In genomic region chr4:145276044-145276443, GRCh38 we compare ENCODE assay signal across 17 cellular contexts.
A peak's percentile ranks its signal among the peaks of the same experiment; 100 is the strongest.
DNase-seq lines count a peak whose midpoint lies in the region; ATAC-seq, FAIRE-seq and TF ChIP-seq lines count a peak whose summit lies in the region.
"Had no signal": no experiment of that assay in that cellular context is flagged by ENCODE, and none has a peak within 500 bp of the region (broad histone marks: within the 10 kb centered on the region; RNA-seq: fewer than 3 reads in every experiment).

No MANE protein-coding gene starts in this region.

- H3K9ac ChIP-seq in K562 (ENCODE audit: insufficient read depth in 1 of 2, low read depth in 2 of 2, low read length in 2 of 2) (no peak overlapping the region), endodermal cell (ENCODE audit: extremely low read depth, low read length, poor library complexity, severe bottlenecking) (no peak overlapping the region)
- H3K9ac ChIP-seq: BLaER1 treated with 17β-estradiol and CSF1 and Interleukin-3, amounts not matched to agents 10 nM and 100 nM had no signal

- H3K9me1 ChIP-seq in K562 (ENCODE audit: control insufficient read depth, insufficient read depth, low read length), result no peaks in the 10 kb centered on the region

- H3K27ac Mint-ChIP-seq in mesothelial cell of epicardium (peak overlapping the region; percentile 11), endodermal cell (no peak overlapping the region)
- H3K27ac Mint-ChIP-seq: CD4-positive, CD25-positive, alpha-beta regulatory T cell; GM23338; H9 had no signal

- H3K9me3 Mint-ChIP-seq in mesothelial cell of epicardium (peaks cover 12% of the 10 kb centered on the region), endodermal cell (peaks cover 1% of the 10 kb centered on the region)
- H3K9me3 Mint-ChIP-seq: GM23338, H9 had no signal

- H3K36me3 ChIP-seq in heart left ventricle, result no peaks in the 10 kb centered on the region
- no peaks in the 10 kb centered on the region for H3K36me3 ChIP-seq in K562 (ENCODE audit: control insufficient read depth, insufficient read depth, low read length)
- H3K36me3 ChIP-seq in endodermal cell (ENCODE audit: control insufficient read depth, insufficient read depth, low read length), result no peaks in the 10 kb centered on the region
- H3K36me3 ChIP-seq: BLaER1 treated with 17β-estradiol and CSF1 and Interleukin-3, amounts not matched to agents 10 nM and 100 nM had no signal

- ATAC-seq in left ventricle myocardium superior, result peak; percentile 32
- ATAC-seq in heart left ventricle, result no peak
- ATAC-seq in K562, result no peak
- no peak for ATAC-seq in HG02678 (IDR thresholded peaks at IDR 0.05; ENCODE audit: unreplicated experiment)
- ATAC-seq: GM23338 had no signal

- H3K9me3 ChIP-seq in heart left ventricle, result peaks cover 0 to 11% (median 0%) of the 10 kb centered on the region in 12 donors
- no peaks in the 10 kb centered on the region for H3K9me3 ChIP-seq in K562 (replicated peaks; ENCODE audit: control insufficient read depth, insufficient read depth, low read depth, low read length)
- H3K9me3 ChIP-seq in endodermal cell (ENCODE audit: control insufficient read depth, low read length), result no peaks in the 10 kb centered on the region

- TF ChIP-seq CTCF in heart left ventricle (IDR thresholded peaks at IDR 0.05) (no peak), K562 (IDR thresholded peaks at IDR 0.05 in 2 of 3, conservative IDR thresholded peaks at IDR 0.05 in 1 of 3; ENCODE audit: insufficient read depth in 2 of 3, low read depth in 1 of 3, low read length in 3 of 3) (no peak), mesothelial cell of epicardium (IDR thresholded peaks at IDR 0.05; ENCODE audit: unreplicated experiment) (no peak), endodermal cell (conservative IDR thresholded peaks at IDR 0.05) (no peak)

- H3K36me3 Mint-ChIP-seq in mesothelial cell of epicardium, result peaks cover 4% of the 10 kb centered on the region
- no peaks in the 10 kb centered on the region for H3K36me3 Mint-ChIP-seq in endodermal cell (ENCODE audit: low read depth)
- H3K36me3 Mint-ChIP-seq: CD4-positive, CD25-positive, alpha-beta regulatory T cell had no signal

- H4K20me1 ChIP-seq in K562 (replicated peaks; ENCODE audit: control insufficient read depth, insufficient read depth, low read length), result no peaks in the 10 kb centered on the region
- H4K20me1 ChIP-seq: BLaER1 treated with 17β-estradiol and CSF1 and Interleukin-3, amounts not matched to agents 10 nM and 100 nM had no signal

- H3K27me3 Mint-ChIP-seq in mesothelial cell of epicardium (ENCODE audit: low read depth), result no peaks in the 10 kb centered on the region
- H3K27me3 Mint-ChIP-seq in endodermal cell (ENCODE audit: insufficient read depth), result no peaks in the 10 kb centered on the region
- H3K27me3 Mint-ChIP-seq: CD4-positive, CD25-positive, alpha-beta regulatory T cell had no signal

- no peaks in the 10 kb centered on the region for H3K79me2 ChIP-seq in K562 (ENCODE audit: control insufficient read depth, insufficient read depth, low read length)

- H3K4me2 ChIP-seq in K562 (ENCODE audit: insufficient read depth, low read length), result no peak overlapping the region
- H3K4me2 ChIP-seq: BLaER1 treated with 17β-estradiol and CSF1 and Interleukin-3, amounts not matched to agents 10 nM and 100 nM; GM23338 had no signal

- no peak for TF ChIP-seq RAD21 in K562 (CRISPR knock-in tag; conservative IDR thresholded peaks at IDR 0.05 in 1 of 2, IDR thresholded peaks at IDR 0.05 in 1 of 2)

- H2AFZ ChIP-seq in K562 (ENCODE audit: low read depth, low read length), result peak overlapping the region; percentile 25; the same call in 1 of the 2 replicates
- H2AFZ ChIP-seq: GM23338 had no signal

- no peak for FAIRE-seq in K562 (lab: Jason Lieb, UNC)
- FAIRE-seq: GM12891 had no signal

- CTCF ChIA-PET in K562 (lab: Yijun Ruan, JAX; ENCODE audit: low intra/inter-chr PET ratio), result no interaction called here

- TF ChIP-seq EP300 in K562 (IDR thresholded peaks at IDR 0.05; ENCODE audit: low read length), result no peak

- H3K27ac ChIP-seq in heart left ventricle, result no peak overlapping the region
- no peak overlapping the region for H3K27ac ChIP-seq in K562 (ENCODE audit: extremely low read depth, low read depth, low read length)
- H3K27ac ChIP-seq in endodermal cell (ENCODE audit: low read depth, low read length), result no peak overlapping the region
- H3K27ac ChIP-seq: BLaER1 treated with 17β-estradiol and CSF1 and Interleukin-3, amounts not matched to agents 10 nM and 100 nM; HL-60 had no signal

- DNase-seq in left ventricle myocardium superior (peak; percentile 20), heart left ventricle (no peak), K562 (ENCODE audit: extremely low read depth in 1 of 4, low spot score in 3 of 4) (no peak), mesothelial cell of epicardium (ENCODE audit: low spot score in 2 of 2, unreplicated experiment in 2 of 2) (no peak), endodermal cell (no peak), NCI-H2029 treated with DMSO at 0.1 percent for 48 hours (lab: John Stamatoyannopoulos, UW) (no peak)
- DNase-seq: 8988T; ACHN; CD4-positive, CD25-positive, alpha-beta regulatory T cell; DMS79; H9; KG1 had no signal

- peaks cover 0 to 28% (median 17%) of the 10 kb centered on the region in 12 donors for H3K4me1 ChIP-seq in heart left ventricle
- peaks cover 0 to 22% of the 10 kb centered on the region in 2 experiments; a peak in 2 of 5 replicates for H3K4me1 ChIP-seq in K562 (replicated peaks in 1 of 2; ENCODE audit: control insufficient read depth in 2 of 2, insufficient read depth in 2 of 2, low read length in 2 of 2)
- no peaks in the 10 kb centered on the region for H3K4me1 ChIP-seq in endodermal cell (ENCODE audit: control insufficient read depth, insufficient read depth, low read length)

- peaks cover 15% of the 10 kb centered on the region for H3K4me1 Mint-ChIP-seq in mesothelial cell of epicardium
- H3K4me1 Mint-ChIP-seq in endodermal cell, result peaks cover 3% of the 10 kb centered on the region
- H3K4me1 Mint-ChIP-seq: CD4-positive, CD25-positive, alpha-beta regulatory T cell; GM23338 had no signal

- 69 to 86% (median 76%) methylated on average over 4 of the region's 4 CpGs for WGBS in heart left ventricle, 4 donors
- WGBS in K562 (ENCODE audit: insufficient coverage, low coverage, missing lambda C conversion rate), result 4% methylated on average over 4 of the region's 4 CpGs
- 67 to 79% methylated on average over 2 to 4 of the region's 4 CpGs for WGBS in endodermal cell (ENCODE audit: insufficient coverage in 1 of 2, insufficient read length in 1 of 2), 2 experiments

- H3K4me3 Mint-ChIP-seq in mesothelial cell of epicardium, result no peak overlapping the region
- H3K4me3 Mint-ChIP-seq in endodermal cell, result no peak overlapping the region
- H3K4me3 Mint-ChIP-seq: CD4-positive, CD25-positive, alpha-beta regulatory T cell; GM23338; H9 had no signal

- H3K4me3 ChIP-seq in heart left ventricle (no peak overlapping the region), K562 (no peak overlapping the region), endodermal cell (ENCODE audit: low read length) (no peak overlapping the region)
- H3K4me3 ChIP-seq: BLaER1 treated with 17β-estradiol and CSF1 and Interleukin-3, amounts not matched to agents 10 nM and 100 nM; GM23338 had no signal

- no peaks in the 10 kb centered on the region for H3K27me3 ChIP-seq in heart left ventricle
- H3K27me3 ChIP-seq in K562 (ENCODE audit: control insufficient read depth in 2 of 2, insufficient read depth in 2 of 2, low read length in 2 of 2), result peaks cover 0 to 2% of the 10 kb centered on the region in 2 experiments; a peak in 3 of 5 replicates
- no peaks in the 10 kb centered on the region for H3K27me3 ChIP-seq in endodermal cell (ENCODE audit: control insufficient read depth, insufficient read depth, low read length, poor library complexity, severe bottlenecking)
- H3K27me3 ChIP-seq: BLaER1 treated with 17β-estradiol and CSF1 and Interleukin-3, amounts not matched to agents 10 nM and 100 nM had no signal

- BruUV-seq in K562 (replicated peaks; lab: Mats Ljungman, UMichigan), result no TSS peak

- intact Hi-C loops in left ventricle myocardium superior (cut with micrococcal nuclease), result no loop called here
- intact Hi-C loops in heart left ventricle (cut with DNase I), result no loop called here
- intact Hi-C loops in K562 (cut with micrococcal nuclease), result no loop called here

- POLR2A ChIA-PET in K562 (lab: Yijun Ruan, JAX), result interaction anchor here (1.2 kb wide), 1 partner anchor 9 kb away, joined by 3 read pairs; no protein-coding TSS in a partner anchor

- no peak for TF ChIP-seq POLR2A in heart left ventricle (IDR thresholded peaks at IDR 0.05)
- no peak for TF ChIP-seq POLR2A in K562 (conservative IDR thresholded peaks at IDR 0.05)

- in situ Hi-C loops in K562 (cut with MboI), result no loop called here

TF ChIP-seq in K562, 482 proteins besides CTCF, POLR2A, EP300 and RAD21:
- TF ChIP-seq MEF2D (tag; conservative IDR thresholded peaks at IDR 0.05; ENCODE audit: low read depth) (no peak), NFE2L1 (tag; IDR thresholded peaks at IDR 0.05; ENCODE audit: borderline replicate concordance, low read depth) (no peak), SMAD4 (CRISPR knock-in tag; conservative IDR thresholded peaks at IDR 0.05) (no peak), MCM3 (IDR thresholded peaks at IDR 0.05) (no peak), ZNF785 (CRISPR knock-in tag; IDR thresholded peaks at IDR 0.05) (no peak), C11orf30 (IDR thresholded peaks at IDR 0.05; ENCODE audit: low read depth) (peak; percentile 69), MAFF (IDR thresholded peaks at IDR 0.05; ENCODE audit: low read length) (peak; percentile 76), MAFK (IDR thresholded peaks at IDR 0.05; ENCODE audit: low read length) (peak; percentile 70), ZNF316 (IDR thresholded peaks at IDR 0.05) (peak; percentile 87), MAFG (tag; conservative IDR thresholded peaks at IDR 0.05) (peak; percentile 66)
